Comparison of ENCODE assay signal across 9 cellular contexts in the genomic region with DNA sequence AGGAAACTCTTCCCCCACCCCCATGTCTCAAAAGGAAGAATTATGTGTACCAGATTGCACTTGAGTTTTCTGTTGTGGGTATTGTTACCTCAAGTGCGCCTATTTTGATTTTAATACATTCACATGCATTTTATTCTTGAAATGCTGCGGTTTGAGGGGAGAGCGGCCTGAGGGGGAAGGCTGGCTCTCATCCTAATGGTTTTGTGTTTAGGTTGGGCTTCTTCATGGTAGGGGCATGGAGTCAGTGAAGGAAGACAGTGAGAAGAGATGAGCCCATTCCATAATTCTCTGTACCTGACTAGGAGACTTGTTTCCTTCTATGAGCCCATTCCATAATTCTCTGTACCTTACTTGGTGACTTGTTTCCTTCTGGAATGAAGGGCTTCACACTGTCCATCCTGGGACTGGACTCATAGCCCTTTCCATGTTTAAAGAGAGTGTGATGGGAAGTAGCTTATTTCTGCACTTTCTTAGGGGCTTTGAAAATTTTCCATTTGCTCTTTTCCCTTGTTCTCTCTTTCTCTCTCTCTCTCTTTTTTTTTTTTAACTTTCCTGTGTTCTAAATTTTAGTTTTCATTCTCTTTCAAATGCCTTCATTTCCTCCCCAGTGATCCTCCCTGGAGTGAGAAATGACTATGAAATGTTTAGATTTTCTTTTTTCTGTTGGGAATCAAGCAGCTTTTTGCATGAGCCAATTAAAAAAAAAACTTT. TPM values are rescaled to one million over a fixed set of nuclear protein-coding genes. Genes with fewer than 3 reads are reported as not detected.
DNase-seq lines count a peak whose midpoint lies in the region; ATAC-seq and TF ChIP-seq lines count a peak whose summit lies in the region.
"Had no signal": no experiment of that assay in that cellular context is flagged by ENCODE, and none has a peak within 500 bp of the region (broad histone marks: within the 10 kb centered on the region; RNA-seq: fewer than 3 reads in every experiment).

No MANE protein-coding gene starts in this region.

- H3K9me3 Mint-ChIP-seq in activated T-helper 1 cell treated with anti-CD3 and anti-CD28 coated beads, Interleukin-12 subunit alpha, Interleukin-12 subunit beta, Interleukin-2, Interleukin-4 antibody, amounts not matched to agents 30 ng/mL and 10 ng/mL and 1 ng/mL, durations not matched to agents 14 hours and 24 hours and 36 hours, result no peaks in the 10 kb centered on the region
- H3K9me3 Mint-ChIP-seq in immature natural killer cell, result no peaks in the 10 kb centered on the region

- no peak overlapping the region for H3K27ac ChIP-seq in cardiac muscle cell
- H3K27ac ChIP-seq in transverse colon, result peak overlapping the region; percentile 83 to 92 (median 84)

- in situ Hi-C loops in transverse colon (cut with MboI; ENCODE audit: low pct_ligation_motif_present in 1 of 4, low pct_unique_long_range_greater_than_20kb in 1 of 4, low sequenced_read_pairs in 3 of 4), result no loop called here

- H3K36me3 Mint-ChIP-seq in activated T-helper 1 cell treated with anti-CD3 and anti-CD28 coated beads, Interleukin-12 subunit alpha, Interleukin-12 subunit beta, Interleukin-2, Interleukin-4 antibody, amounts not matched to agents 30 ng/mL and 10 ng/mL and 1 ng/mL, durations not matched to agents 14 hours and 24 hours and 36 hours (ENCODE audit: low read depth), result peaks cover 29% of the 10 kb centered on the region
- no peaks in the 10 kb centered on the region for H3K36me3 Mint-ChIP-seq in immature natural killer cell

- ATAC-seq in left ventricle myocardium superior (no peak), GM18511 (IDR thresholded peaks at IDR 0.05; ENCODE audit: unreplicated experiment) (no peak), HG02798 (IDR thresholded peaks at IDR 0.05; ENCODE audit: poor library complexity, unreplicated experiment) (no peak)

- 83 to 89% methylated on average over 3 of the region's 3 CpGs for WGBS in transverse colon (ENCODE audit: low coverage in 1 of 2), 2 donors

- H3K4me3 ChIP-seq in cardiac muscle cell, result peak overlapping the region; percentile 51
- peak overlapping the region in 1 of 4 donors; percentile 83 for H3K4me3 ChIP-seq in transverse colon

- peak overlapping the region; percentile 90 for H3K27ac Mint-ChIP-seq in activated T-helper 1 cell treated with anti-CD3 and anti-CD28 coated beads, Interleukin-12 subunit alpha, Interleukin-12 subunit beta, Interleukin-2, Interleukin-4 antibody, amounts not matched to agents 30 ng/mL and 10 ng/mL and 1 ng/mL, durations not matched to agents 14 hours and 24 hours and 36 hours
- no peak overlapping the region for H3K27ac Mint-ChIP-seq in immature natural killer cell

- H3K4me1 ChIP-seq in cardiac muscle cell (ENCODE audit: low read depth) (peaks cover 10% of the 10 kb centered on the region), transverse colon (peaks cover 0 to 33% (median 20%) of the 10 kb centered on the region in 4 donors)

- TF ChIP-seq CTCF in cardiac muscle cell (IDR thresholded peaks at IDR 0.05; ENCODE audit: low read depth, low read length) (no peak), transverse colon (IDR thresholded peaks at IDR 0.05) (no peak)

- H3K9me3 ChIP-seq in cardiac muscle cell (ENCODE audit: low read depth) (no peaks in the 10 kb centered on the region), transverse colon (no peaks in the 10 kb centered on the region)

- H3K27me3 ChIP-seq in cardiac muscle cell (peaks cover 20% of the 10 kb centered on the region), transverse colon (peaks cover 3% of the 10 kb centered on the region)

- TF ChIP-seq POLR2A in transverse colon (IDR thresholded peaks at IDR 0.05), result no peak

- intact Hi-C loops in left ventricle myocardium superior (cut with micrococcal nuclease) (no loop called here), transverse colon (cut with DNase I; ENCODE audit: low total_unique reads) (no loop called here)
- intact Hi-C loops in activated T-helper 1 cell treated with anti-CD3 and anti-CD28 coated beads, Interleukin-12 subunit alpha, Interleukin-12 subunit beta, Interleukin-2, Interleukin-4 antibody, amounts not matched to agents 30 ng/mL and 10 ng/mL and 1 ng/mL, durations not matched to agents 14 hours and 24 hours and 36 hours (cut with micrococcal nuclease), result loop anchor here (1.0 to 10.0 kb wide), 8 partner anchors 63 to 1782 kb away; a partner anchor contains a TSS

- peaks cover 61% of the 10 kb centered on the region for H3K4me1 Mint-ChIP-seq in activated T-helper 1 cell treated with anti-CD3 and anti-CD28 coated beads, Interleukin-12 subunit alpha, Interleukin-12 subunit beta, Interleukin-2, Interleukin-4 antibody, amounts not matched to agents 30 ng/mL and 10 ng/mL and 1 ng/mL, durations not matched to agents 14 hours and 24 hours and 36 hours (ENCODE audit: low read depth)
- peaks cover 14 to 17% of the 10 kb centered on the region in 2 donors for H3K4me1 Mint-ChIP-seq in immature natural killer cell

- DNase-seq in cardiac muscle cell (ENCODE audit: low read depth in 1 of 2, low spot score in 1 of 2), result no peak
- no peak for DNase-seq in left ventricle myocardium superior
- no peak for DNase-seq in activated T-helper 1 cell treated with anti-CD3 and anti-CD28 coated beads, Interleukin-12 subunit alpha, Interleukin-12 subunit beta, Interleukin-2, Interleukin-4 antibody, amounts not matched to agents 30 ng/mL and 10 ng/mL and 1 ng/mL, durations not matched to agents 14 hours and 24 hours and 36 hours (ENCODE audit: low spot score)
- DNase-seq in immature natural killer cell, result no peak
- DNase-seq in transverse colon, result no peak
- no peak for DNase-seq in activated gamma-delta T cell treated with Interleukin-2 at 50 U/mL for 16 hours
- DNase-seq: stimulated activated CD4-positive, alpha-beta T cell treated with anti-CD3 and anti-CD28 coated beads, Interleukin-12 subunit alpha, Interleukin-12 subunit beta, amount 100 ng/mL, for 4 hours had no signal

- no peaks in the 10 kb centered on the region for H3K36me3 ChIP-seq in cardiac muscle cell
- H3K36me3 ChIP-seq in transverse colon, result no peaks in the 10 kb centered on the region

- TF ChIP-seq EP300 in transverse colon (IDR thresholded peaks at IDR 0.05; ENCODE audit: low read depth), result no peak

- H3K4me3 Mint-ChIP-seq in activated T-helper 1 cell treated with anti-CD3 and anti-CD28 coated beads, Interleukin-12 subunit alpha, Interleukin-12 subunit beta, Interleukin-2, Interleukin-4 antibody, amounts not matched to agents 30 ng/mL and 10 ng/mL and 1 ng/mL, durations not matched to agents 14 hours and 24 hours and 36 hours, result peak overlapping the region; percentile 94
- peak overlapping the region in 4 of 5 donors; percentile 69 to 79 (median 78) for H3K4me3 Mint-ChIP-seq in immature natural killer cell

- peaks cover 7% of the 10 kb centered on the region for H3K27me3 Mint-ChIP-seq in activated T-helper 1 cell treated with anti-CD3 and anti-CD28 coated beads, Interleukin-12 subunit alpha, Interleukin-12 subunit beta, Interleukin-2, Interleukin-4 antibody, amounts not matched to agents 30 ng/mL and 10 ng/mL and 1 ng/mL, durations not matched to agents 14 hours and 24 hours and 36 hours (ENCODE audit: insufficient read depth)
- H3K27me3 Mint-ChIP-seq in immature natural killer cell (ENCODE audit: low read depth in 3 of 3), result peaks cover 13 to 27% (median 17%) of the 10 kb centered on the region in 3 donors

RNA-seq across cellular contexts. Expression of a gene that starts 1.9 kb away (rescaled TPM):
- total RNA-seq in cardiac muscle cell, result 93.1 and 144 TPM in 2 replicates
- polyA plus RNA-seq in cardiac muscle cell, result 114 and 133 TPM in 2 replicates
- total RNA-seq in left ventricle myocardium superior, result 163 TPM
- 108 TPM in 2 replicates for total RNA-seq in activated T-helper 1 cell treated with anti-CD3 and anti-CD28 coated beads, Interleukin-12 subunit alpha, Interleukin-12 subunit beta, Interleukin-2, Interleukin-4 antibody, amounts not matched to agents 30 ng/mL and 10 ng/mL and 1 ng/mL, durations not matched to agents 14 hours and 24 hours and 36 hours
- under 1 TPM in 1 of 3 donors, not detected in 2; 0.41 TPM for polyA plus RNA-seq in immature natural killer cell
- 10 to 100 TPM; 12.0 to 42.8 (median 36.1) TPM for total RNA-seq in transverse colon
